33 cellular contexts compared by ENCODE assay signal in genomic region chr5:149881069-149881622, GRCh38.
"Had no signal": no experiment of that assay in that cellular context is flagged by ENCODE, and none has a peak within 500 bp of the region (broad histone marks: within the 10 kb centered on the region; RNA-seq: fewer than 3 reads in every experiment).

No MANE protein-coding gene starts in this region.

- H3K4me3 Mint-ChIP-seq: activated CD4-positive, alpha-beta memory T cell treated with anti-CD3 and anti-CD28 coated beads for 36 hours; activated CD4-positive, alpha-beta T cell treated with anti-CD3 and anti-CD28 coated beads for 36 hours; activated CD4-positive, alpha-beta T cell treated with anti-CD3 and anti-CD28 coated beads, Interleukin-2, amount 10 ng/mL, durations not matched to agents 24 days and 14 days; activated CD8-positive, alpha-beta memory T cell treated with anti-CD3 and anti-CD28 coated beads, Interleukin-2, amount 10 ng/mL, durations not matched to agents 7 days and 5 days; activated CD8-positive, alpha-beta T cell treated with anti-CD3 and anti-CD28 coated beads, Interleukin-2, amount 10 ng/mL, durations not matched to agents 7 days and 5 days; activated naive CD4-positive, alpha-beta T cell treated with anti-CD3 and anti-CD28 coated beads for 36 hours; activated naive CD4-positive, alpha-beta T cell treated with anti-CD3 and anti-CD28 coated beads, Interleukin-2, amount 50 U/mL, for 24 hours; activated naive CD8-positive, alpha-beta T cell treated with anti-CD3 and anti-CD28 coated beads for 36 hours; activated naive CD8-positive, alpha-beta T cell treated with anti-CD3 and anti-CD28 coated beads, Interleukin-2, amount 50 U/mL, for 24 hours; activated T-helper 1 cell treated with anti-CD3 and anti-CD28 coated beads, Interleukin-12 subunit alpha, Interleukin-12 subunit beta, Interleukin-2, Interleukin-4 antibody, amounts not matched to agents 30 ng/mL and 10 ng/mL and 1 ng/mL, durations not matched to agents 14 hours and 24 hours and 36 hours; central memory CD8-positive, alpha-beta T cell; T-helper 17 cell; T-helper 2 cell treated with Interferon-gamma antibody and Interleukin-4, amounts not matched to agents 5 μg/mL and 100 μg/mL, for 36 hours had no signal

- DNase-seq: activated CD4-positive, alpha-beta memory T cell treated with anti-CD3 and anti-CD28 coated beads for 36 hours; activated CD4-positive, alpha-beta T cell treated with anti-CD3 and anti-CD28 coated beads for 36 hours; activated CD4-positive, alpha-beta T cell treated with anti-CD3 and anti-CD28 coated beads, Interleukin-2, amount 10 ng/mL, durations not matched to agents 24 days and 14 days; activated CD4-positive, CD25-positive, alpha-beta regulatory T cell; activated CD4-positive, CD25-positive, alpha-beta regulatory T cell treated with anti-CD3 and anti-CD28 coated beads, Interleukin-2, amount 50 U/mL, for 72 hours; activated CD8-positive, alpha-beta memory T cell treated with anti-CD3 and anti-CD28 coated beads, Interleukin-2, amount 10 ng/mL, durations not matched to agents 7 days and 5 days; activated CD8-positive, alpha-beta memory T cell treated with anti-CD3 and anti-CD28 coated beads, Interleukin-2, amount 50 U/mL, for 4 hours; activated CD8-positive, alpha-beta T cell treated with anti-CD3 and anti-CD28 coated beads, Interleukin-2, amount 10 ng/mL, durations not matched to agents 7 days and 5 days; activated effector memory CD4-positive, alpha-beta T cell treated with anti-CD3 and anti-CD28 coated beads, Interleukin-2, amount 50 U/mL, for 16 hours; activated naive CD4-positive, alpha-beta T cell treated with anti-CD3 and anti-CD28 coated beads for 36 hours; activated naive CD8-positive, alpha-beta T cell treated with anti-CD3 and anti-CD28 coated beads for 36 hours; activated naive CD8-positive, alpha-beta T cell treated with anti-CD3 and anti-CD28 coated beads, Interleukin-2, amount 50 U/mL, for 24 hours; activated T-cell treated with anti-CD3 and anti-CD28 coated beads, Interleukin-2, amount 50 U/mL, for 1 hour; activated T-cell treated with anti-CD3 and anti-CD28 coated beads, Interleukin-2, amount 50 U/mL, for 48 hours; adrenal gland; amygdala; aorta; body of pancreas; effector CD8-positive, alpha-beta T cell; foreskin fibroblast; head of caudate nucleus; T-helper 1 cell; T-helper 17 cell; T1000; WERI-Rb-1 had no signal

- H3K4me1 ChIP-seq: body of pancreas had no signal

- H3K27ac Mint-ChIP-seq: activated CD4-positive, alpha-beta memory T cell treated with anti-CD3 and anti-CD28 coated beads for 36 hours; activated CD4-positive, alpha-beta T cell treated with anti-CD3 and anti-CD28 coated beads for 36 hours; activated CD4-positive, alpha-beta T cell treated with anti-CD3 and anti-CD28 coated beads, Interleukin-2, amount 10 ng/mL, durations not matched to agents 24 days and 14 days; activated CD8-positive, alpha-beta memory T cell treated with anti-CD3 and anti-CD28 coated beads, Interleukin-2, amount 10 ng/mL, durations not matched to agents 7 days and 5 days; activated CD8-positive, alpha-beta T cell treated with anti-CD3 and anti-CD28 coated beads, Interleukin-2, amount 10 ng/mL, durations not matched to agents 7 days and 5 days; activated naive CD4-positive, alpha-beta T cell treated with anti-CD3 and anti-CD28 coated beads for 36 hours; activated naive CD4-positive, alpha-beta T cell treated with anti-CD3 and anti-CD28 coated beads, Interleukin-2, amount 50 U/mL, for 24 hours; activated naive CD8-positive, alpha-beta T cell treated with anti-CD3 and anti-CD28 coated beads for 36 hours; activated naive CD8-positive, alpha-beta T cell treated with anti-CD3 and anti-CD28 coated beads, Interleukin-2, amount 50 U/mL, for 24 hours; activated T-helper 1 cell treated with anti-CD3 and anti-CD28 coated beads, Interleukin-12 subunit alpha, Interleukin-12 subunit beta, Interleukin-2, Interleukin-4 antibody, amounts not matched to agents 30 ng/mL and 10 ng/mL and 1 ng/mL, durations not matched to agents 14 hours and 24 hours and 36 hours; activated T-helper 2 cell treated with anti-CD3 and anti-CD28 coated beads, Interferon-gamma antibody, Interleukin-2, Interleukin-4, amounts not matched to agents 10 μg/mL and 5 μg/mL and 100 μg/mL, durations not matched to agents 14 hours and 24 hours and 36 hours; T-helper 17 cell; T-helper 2 cell treated with Interferon-gamma antibody and Interleukin-4, amounts not matched to agents 5 μg/mL and 100 μg/mL, for 36 hours had no signal

- H3K27ac ChIP-seq: adrenal gland, body of pancreas, WERI-Rb-1 had no signal

- H3K9me3 Mint-ChIP-seq: activated CD4-positive, alpha-beta memory T cell treated with anti-CD3 and anti-CD28 coated beads for 36 hours; activated naive CD4-positive, alpha-beta T cell treated with anti-CD3 and anti-CD28 coated beads for 36 hours; activated naive CD8-positive, alpha-beta T cell treated with anti-CD3 and anti-CD28 coated beads for 36 hours; activated naive CD8-positive, alpha-beta T cell treated with anti-CD3 and anti-CD28 coated beads, Interleukin-2, amount 50 U/mL, for 24 hours; activated T-helper 1 cell treated with anti-CD3 and anti-CD28 coated beads, Interleukin-12 subunit alpha, Interleukin-12 subunit beta, Interleukin-2, Interleukin-4 antibody, amounts not matched to agents 30 ng/mL and 10 ng/mL and 1 ng/mL, durations not matched to agents 14 hours and 24 hours and 36 hours; activated T-helper 2 cell treated with anti-CD3 and anti-CD28 coated beads, Interferon-gamma antibody, Interleukin-2, Interleukin-4, amounts not matched to agents 10 μg/mL and 5 μg/mL and 100 μg/mL, durations not matched to agents 14 hours and 24 hours and 36 hours; central memory CD8-positive, alpha-beta T cell; T-helper 2 cell treated with Interferon-gamma antibody and Interleukin-4, amounts not matched to agents 5 μg/mL and 100 μg/mL, for 36 hours had no signal

- H3K4me1 Mint-ChIP-seq: activated CD4-positive, alpha-beta T cell treated with anti-CD3 and anti-CD28 coated beads for 36 hours; activated CD4-positive, alpha-beta T cell treated with anti-CD3 and anti-CD28 coated beads, Interleukin-2, amount 10 ng/mL, durations not matched to agents 24 days and 14 days; activated CD8-positive, alpha-beta memory T cell treated with anti-CD3 and anti-CD28 coated beads, Interleukin-2, amount 10 ng/mL, durations not matched to agents 7 days and 5 days; activated naive CD4-positive, alpha-beta T cell treated with anti-CD3 and anti-CD28 coated beads, Interleukin-2, amount 50 U/mL, for 24 hours; activated naive CD8-positive, alpha-beta T cell treated with anti-CD3 and anti-CD28 coated beads for 36 hours; activated naive CD8-positive, alpha-beta T cell treated with anti-CD3 and anti-CD28 coated beads, Interleukin-2, amount 50 U/mL, for 24 hours; central memory CD8-positive, alpha-beta T cell; T-helper 17 cell had no signal

- ATAC-seq: activated CD4-positive, alpha-beta T cell treated with anti-CD3 and anti-CD28 coated beads for 36 hours; activated CD8-positive, alpha-beta memory T cell treated with anti-CD3 and anti-CD28 coated beads, Interleukin-2, amount 10 ng/mL, durations not matched to agents 7 days and 5 days; activated CD8-positive, alpha-beta T cell treated with anti-CD3 and anti-CD28 coated beads, Interleukin-2, amount 10 ng/mL, durations not matched to agents 7 days and 5 days; activated naive CD8-positive, alpha-beta T cell treated with anti-CD3 and anti-CD28 coated beads, Interleukin-2, amount 50 U/mL, for 24 hours; body of pancreas; T-helper 17 cell had no signal

- H3K4me3 ChIP-seq: adrenal gland, body of pancreas had no signal

- FAIRE-seq: endometrium, endothelial cell of umbilical vein, frontal cortex had no signal

- H3K36me3 ChIP-seq: adrenal gland, WERI-Rb-1 had no signal

- H3K27me3 Mint-ChIP-seq: activated naive CD8-positive, alpha-beta T cell treated with anti-CD3 and anti-CD28 coated beads, Interleukin-2, amount 50 U/mL, for 24 hours had no signal

- H3K36me3 Mint-ChIP-seq: activated CD4-positive, alpha-beta memory T cell treated with anti-CD3 and anti-CD28 coated beads for 36 hours; activated CD8-positive, alpha-beta memory T cell treated with anti-CD3 and anti-CD28 coated beads, Interleukin-2, amount 10 ng/mL, durations not matched to agents 7 days and 5 days; activated naive CD4-positive, alpha-beta T cell treated with anti-CD3 and anti-CD28 coated beads, Interleukin-2, amount 50 U/mL, for 24 hours; activated naive CD8-positive, alpha-beta T cell treated with anti-CD3 and anti-CD28 coated beads for 36 hours had no signal

- H3K9me3 ChIP-seq: adrenal gland, body of pancreas had no signal

- H3K27me3 ChIP-seq: adrenal gland, body of pancreas had no signal
